In genomic region chr11:15690326-15690725, GRCh38 we compare ENCODE assay signal across 28 cellular contexts.
"Had no signal": no experiment of that assay in that cellular context is flagged by ENCODE, and none has a peak within 500 bp of the region (broad histone marks: within the 10 kb centered on the region; RNA-seq: fewer than 3 reads in every experiment).

No MANE protein-coding gene starts in this region.

- DNase-seq: colonic mucosa; effector memory CD4-positive, alpha-beta T cell; foreskin fibroblast; heart left ventricle; kidney; mesenchymal stem cell; midbrain; naive thymus-derived CD4-positive, alpha-beta T cell; pancreas; stimulated activated CD4-positive, alpha-beta T cell treated with anti-CD3 and anti-CD28 coated beads, Interleukin-2, amount 100 ng/mL, for 24 hours; stimulated activated CD4-positive, alpha-beta T cell treated with anti-CD3 and anti-CD28 coated beads, Interleukin-4, amount 100 ng/mL, for 24 hours; stimulated activated naive CD4-positive, alpha-beta T cell treated with Interleukin-2 at 50 U/mL for 16 hours; stomach; thyroid gland; trophoblast cell had no signal

- H3K36me3 ChIP-seq: colonic mucosa, gastroesophageal sphincter, heart left ventricle, neutrophil, pancreas, stomach, thyroid gland, vagina had no signal

- H3K36me3 Mint-ChIP-seq: stimulated activated effector memory CD8-positive, alpha-beta T cell treated with anti-CD3 and anti-CD28 coated beads, Interleukin-12 subunit alpha, Interleukin-12 subunit beta, amount 100 ng/mL, for 72 hours had no signal

- H3K27ac Mint-ChIP-seq: dendritic cell treated with granulocyte-macrophage colony-stimulating factor and Interleukin-4, amounts not matched to agents 40 ng/mL and 50 ng/mL, for 4 days; naive thymus-derived CD4-positive, alpha-beta T cell; progenitor cell of endocrine pancreas; stimulated activated effector memory CD8-positive, alpha-beta T cell treated with anti-CD3 and anti-CD28 coated beads, Interleukin-12 subunit alpha, Interleukin-12 subunit beta, amount 100 ng/mL, for 72 hours had no signal

- ATAC-seq: gastroesophageal sphincter; heart left ventricle; left lobe of liver; naive thymus-derived CD4-positive, alpha-beta T cell; pancreas; sciatic nerve; stimulated activated effector memory CD8-positive, alpha-beta T cell treated with anti-CD3 and anti-CD28 coated beads, Interleukin-12 subunit alpha, Interleukin-12 subunit beta, amount 100 ng/mL, for 72 hours had no signal

- H3K27me3 ChIP-seq: colonic mucosa, gastroesophageal sphincter, heart left ventricle, hepatocyte, neutrophil, pancreas, stomach, thyroid gland, vagina had no signal

- H3K4me3 ChIP-seq: colonic mucosa, gastroesophageal sphincter, heart left ventricle, hepatocyte, lung, pancreas, smooth muscle cell, stomach, thyroid gland, vagina had no signal

- H3K4me2 ChIP-seq: hepatocyte, smooth muscle cell had no signal

- H3K9me3 ChIP-seq: colonic mucosa, gastroesophageal sphincter, neutrophil, pancreas, stomach, thyroid gland, vagina had no signal

- H2AFZ ChIP-seq: hepatocyte had no signal

- H3K27ac ChIP-seq: colonic mucosa, gastroesophageal sphincter, hepatocyte, neutrophil, pancreas, stomach, thyroid gland, vagina had no signal

- H3K79me2 ChIP-seq: hepatocyte had no signal

- H3K4me1 Mint-ChIP-seq: naive thymus-derived CD4-positive, alpha-beta T cell; stimulated activated effector memory CD8-positive, alpha-beta T cell treated with anti-CD3 and anti-CD28 coated beads, Interleukin-12 subunit alpha, Interleukin-12 subunit beta, amount 100 ng/mL, for 72 hours had no signal

- H3K4me3 Mint-ChIP-seq: dendritic cell treated with granulocyte-macrophage colony-stimulating factor and Interleukin-4, amounts not matched to agents 40 ng/mL and 50 ng/mL, for 4 days; naive thymus-derived CD4-positive, alpha-beta T cell; nephron; stimulated activated effector memory CD8-positive, alpha-beta T cell treated with anti-CD3 and anti-CD28 coated beads, Interleukin-12 subunit alpha, Interleukin-12 subunit beta, amount 100 ng/mL, for 72 hours had no signal

- H3K4me1 ChIP-seq: colonic mucosa, gastroesophageal sphincter, stomach, vagina had no signal

- H3K27me3 Mint-ChIP-seq: progenitor cell of endocrine pancreas had no signal

- FAIRE-seq: endothelial cell of umbilical vein, kidney, pancreas had no signal
